Comparison of ENCODE assay signal across 8 cellular contexts in genomic region chr4:75723117-75723801, GRCh38. TPM values are rescaled to one million over a fixed set of nuclear protein-coding genes. Genes with fewer than 3 reads are reported as not detected.
DNase-seq lines count a peak whose midpoint lies in the region; ATAC-seq, FAIRE-seq and TF ChIP-seq lines count a peak whose summit lies in the region.

No MANE protein-coding gene starts in this region.

- H2AFZ ChIP-seq in osteoblast (ENCODE audit: low read length): peak overlapping the region; percentile 97

- peaks cover 46% of the 10 kb centered on the region for H3K4me1 Mint-ChIP-seq in activated naive CD4-positive, alpha-beta T cell treated with anti-CD3 and anti-CD28 coated beads for 36 hours (ENCODE audit: low read depth)

- CTCF ChIA-PET in activated naive CD4-positive, alpha-beta T cell treated with anti-CD3 and anti-CD28 coated beads for 36 hours (lab: Charles Lee): interaction anchor here (0.5 to 2.8 kb wide), 21 partner anchors 8 to 1330 kb away, joined by 3 to 19 read pairs (median 4); partner anchors contain the start of gene G3BP2

- peaks cover 8% of the 10 kb centered on the region for H3K36me3 Mint-ChIP-seq in activated naive CD4-positive, alpha-beta T cell treated with anti-CD3 and anti-CD28 coated beads for 36 hours (ENCODE audit: low read depth)

- no peak for ATAC-seq in GM19455 (IDR thresholded peaks at IDR 0.05; ENCODE audit: unreplicated experiment)

- peak overlapping the region; percentile 69 for H3K4me3 ChIP-seq in SJSA1
- H3K4me3 ChIP-seq in esophagus squamous epithelium: peak overlapping the region; percentile 82 to 100 (median 92)
- peak overlapping the region; percentile 99 for H3K4me3 ChIP-seq in osteoblast (ENCODE audit: insufficient read depth, low read length)

- H4K20me1 ChIP-seq in osteoblast (ENCODE audit: insufficient read depth, low read length): peaks cover 16% of the 10 kb centered on the region

- H3K27me3 ChIP-seq in SJSA1 (replicated peaks): no peaks in the 10 kb centered on the region
- H3K27me3 ChIP-seq in esophagus squamous epithelium: no peaks in the 10 kb centered on the region
- no peaks in the 10 kb centered on the region for H3K27me3 ChIP-seq in osteoblast (ENCODE audit: insufficient read depth, low read length)

- intact Hi-C loops in activated naive CD4-positive, alpha-beta T cell treated with anti-CD3 and anti-CD28 coated beads for 36 hours (cut with micrococcal nuclease): loop anchor here (10.0 kb wide), 1 partner anchor 1278 kb away; the partner anchor contains the start of gene AREG
- intact Hi-C loops in esophagus squamous epithelium (cut with DNase I): loop anchor here (5.0 kb wide), 1 partner anchor 51 kb away; the partner anchor contains the start of gene G3BP2

- FAIRE-seq in GM19239 (lab: Jason Lieb, UNC): no peak

- H3K4me1 ChIP-seq in SJSA1 (replicated peaks) (peaks cover 13% of the 10 kb centered on the region), esophagus squamous epithelium (peaks cover 10 to 57% (median 29%) of the 10 kb centered on the region in 3 donors), osteoblast (ENCODE audit: insufficient read depth, low read length) (peaks cover 30% of the 10 kb centered on the region)

- H3K27ac ChIP-seq in SJSA1 (no peak overlapping the region; the same call in 1 of the 2 replicates), esophagus squamous epithelium (peak overlapping the region; percentile 97 to 100 (median 100)), osteoblast (ENCODE audit: low read depth, low read length) (peak overlapping the region; percentile 99)

- TF ChIP-seq POLR2A in esophagus squamous epithelium (IDR thresholded peaks at IDR 0.05): no peak

- no peaks in the 10 kb centered on the region for H3K27me3 Mint-ChIP-seq in activated naive CD4-positive, alpha-beta T cell treated with anti-CD3 and anti-CD28 coated beads for 36 hours (ENCODE audit: low read depth)

- H3K27ac Mint-ChIP-seq in activated naive CD4-positive, alpha-beta T cell treated with anti-CD3 and anti-CD28 coated beads for 36 hours: peak overlapping the region; percentile 97

- peak overlapping the region; percentile 99 for H3K4me3 Mint-ChIP-seq in activated naive CD4-positive, alpha-beta T cell treated with anti-CD3 and anti-CD28 coated beads for 36 hours

- H3K36me3 ChIP-seq in SJSA1 (peaks cover 5% of the 10 kb centered on the region; the same call in 1 of the 2 replicates), esophagus squamous epithelium (no peaks in the 10 kb centered on the region), osteoblast (ENCODE audit: insufficient read depth, low read length) (no peaks in the 10 kb centered on the region)

- TF ChIP-seq CTCF in esophagus squamous epithelium (IDR thresholded peaks at IDR 0.05): no peak
- no peak for TF ChIP-seq CTCF in osteoblast (IDR thresholded peaks at IDR 0.05; ENCODE audit: extremely low read depth, low read depth, low read length)

- 0 to 3% methylated on average over 3 of the region's 3 CpGs for WGBS in esophagus squamous epithelium, 2 donors

- H3K79me2 ChIP-seq in osteoblast (ENCODE audit: insufficient read depth, low read length): peaks cover 42% of the 10 kb centered on the region

- H3K9me3 Mint-ChIP-seq in activated naive CD4-positive, alpha-beta T cell treated with anti-CD3 and anti-CD28 coated beads for 36 hours: no peaks in the 10 kb centered on the region

- H3K4me2 ChIP-seq in osteoblast (ENCODE audit: insufficient read depth, low read length): peak overlapping the region; percentile 88

- peak; percentile 16 for DNase-seq in activated naive CD4-positive, alpha-beta T cell treated with anti-CD3 and anti-CD28 coated beads for 36 hours
- no peak for DNase-seq in activated naive CD4-positive, alpha-beta T cell treated with anti-CD3 and anti-CD28 coated beads, Interleukin-2, amount 50 U/mL, for 16 hours
- DNase-seq in SJSA1 (ENCODE audit: low read depth in 1 of 2, low spot score in 2 of 2) (peak in 1 of 2 experiments; percentile 4), esophagus squamous epithelium (lab: John Stamatoyannopoulos, UW) (no peak), osteoblast (ENCODE audit: insufficient read length, low spot score, missing footprints) (peak; percentile 83), GM19239 (ENCODE audit: insufficient read length, low spot score) (no peak), RPMI8226 (no peak)

- H3K9me3 ChIP-seq in SJSA1 (replicated peaks) (no peaks in the 10 kb centered on the region), esophagus squamous epithelium (no peaks in the 10 kb centered on the region), osteoblast (ENCODE audit: low read depth, low read length) (no peaks in the 10 kb centered on the region)

RNA-seq across cellular contexts. Expression of gene USO1, which starts 1.1 kb away (rescaled TPM):
- total RNA-seq in activated naive CD4-positive, alpha-beta T cell treated with anti-CD3 and anti-CD28 coated beads for 36 hours: 10 to 100 TPM; 42.1 to 42.4 TPM
- total RNA-seq in SJSA1 (2014; rRNA removed; shearing (Covaris generic)): 54.6 and 78.3 TPM in 2 replicates
- total RNA-seq in esophagus squamous epithelium (10 to 100 TPM; 49.0 to 79.2 (median 69.8) TPM), osteoblast (120 and 122 TPM in 2 replicates)

RNA-seq across cellular contexts. Expression of gene G3BP2, which starts 50.0 kb away (rescaled TPM):
- 100 to 1,000 TPM; 134 to 144 TPM for total RNA-seq in activated naive CD4-positive, alpha-beta T cell treated with anti-CD3 and anti-CD28 coated beads for 36 hours
- total RNA-seq in SJSA1 (2014; rRNA removed; shearing (Covaris generic)): 116 and 129 TPM in 2 replicates
- total RNA-seq in esophagus squamous epithelium (10 to 100 TPM; 51.5 to 90.2 (median 65.1) TPM), osteoblast (159 and 171 TPM in 2 replicates)

Comparison
In these comparisons a context has a peak if more than half of its experiments do, and no peak if none do; other contexts are left out.
1. DNase-seq: peak in activated naive CD4-positive, alpha-beta T cell treated with anti-CD3 and anti-CD28 coated beads for 36 hours (single experiment) and osteoblast (single experiment); none in activated naive CD4-positive, alpha-beta T cell treated with anti-CD3 and anti-CD28 coated beads, Interleukin-2, amount 50 U/mL, for 16 hours (single experiment), esophagus squamous epithelium (single experiment), GM19239 (single experiment) and RPMI8226 (single experiment).
2. Peak in every context shown above with its lines, with median percentiles within 50 percentile points of each other: H3K4me3 ChIP-seq.